In genomic region chr5:156556666-156557401, GRCh38 we compare ENCODE assay signal across 20 cellular contexts.
DNase-seq lines count a peak whose midpoint lies in the region; ATAC-seq and TF ChIP-seq lines count a peak whose summit lies in the region.
"Had no signal": no experiment of that assay in that cellular context is flagged by ENCODE, and none has a peak within 500 bp of the region (broad histone marks: within the 10 kb centered on the region; RNA-seq: fewer than 3 reads in every experiment).

No MANE protein-coding gene starts in this region.

- H3K4me1 ChIP-seq in colonic mucosa, result no peaks in the 10 kb centered on the region
- H3K4me1 ChIP-seq: BE2C had no signal

- TF ChIP-seq CTCF in WERI-Rb-1 (IDR thresholded peaks at IDR 0.05; ENCODE audit: low read depth, low read length), result no peak
- no peak for TF ChIP-seq CTCF in colonic mucosa (IDR thresholded peaks at IDR 0.05)

- intact Hi-C loops in colonic mucosa (cut with DNase I), result no loop called here

- no peaks in the 10 kb centered on the region for H3K9me3 ChIP-seq in WERI-Rb-1 (ENCODE audit: severe bottlenecking)
- no peaks in the 10 kb centered on the region for H3K9me3 ChIP-seq in colonic mucosa
- H3K9me3 ChIP-seq: BE2C had no signal

- H3K9ac ChIP-seq in colonic mucosa (ENCODE audit: low read depth in 2 of 2, low read length in 2 of 2), result no peak overlapping the region

- H3K4me3 ChIP-seq in WERI-Rb-1 (ENCODE audit: low read depth, low read length) (no peak overlapping the region), colonic mucosa (no peak overlapping the region)
- H3K4me3 ChIP-seq: PC-9 had no signal

- ATAC-seq in HG02642 (IDR thresholded peaks at IDR 0.05; ENCODE audit: poor library complexity, unreplicated experiment), result no peak

- H3K36me3 ChIP-seq in WERI-Rb-1 (no peaks in the 10 kb centered on the region), colonic mucosa (no peaks in the 10 kb centered on the region)
- H3K36me3 ChIP-seq: BE2C had no signal

- DNase-seq in Ammon's horn (ENCODE audit: low spot score) (peak; percentile 52), NCI-H1694 treated with DMSO at 0.1 percent for 48 hours (lab: John Stamatoyannopoulos, UW) (peak; percentile 46), WERI-Rb-1 (no peak), inferior parietal cortex (ENCODE audit: extremely low spot score) (peak; percentile 29), colonic mucosa (no peak), NCI-H1105 treated with DMSO at 0.1 percent for 48 hours (lab: John Stamatoyannopoulos, UW) (no peak), NCI-H1092 treated with DMSO at 0.1 percent for 48 hours (lab: John Stamatoyannopoulos, UW) (no peak)
- DNase-seq: BE2C; Calu3; CD4-positive, CD25-positive, alpha-beta regulatory T cell; DMS79; HFFc6; KG1; MV-4-11; NCI-H1417 treated with DMSO at 0.1 percent for 48 hours; NCI-H2029 treated with DMSO at 0.1 percent for 48 hours; PC-9; SIG-M5 had no signal

- H3K27me3 ChIP-seq in WERI-Rb-1 (ENCODE audit: insufficient read depth, low read depth, severe bottlenecking) (no peaks in the 10 kb centered on the region), colonic mucosa (no peaks in the 10 kb centered on the region)
- H3K27me3 ChIP-seq: BE2C had no signal

- H3K27ac ChIP-seq in WERI-Rb-1 (0 out of 2 replicates have a peak overlapping the region, but pooled peaks have one; percentile 20), colonic mucosa (no peak overlapping the region)
- H3K27ac ChIP-seq: PC-9, RWPE1 had no signal

Comparison
In these comparisons a context has a peak if more than half of its experiments do, and no peak if none do; other contexts are left out.
1. DNase-seq: peak in Ammon's horn (single experiment), NCI-H1694 treated with DMSO at 0.1 percent for 48 hours (single experiment) and inferior parietal cortex (single experiment); none in WERI-Rb-1 (single experiment), colonic mucosa (single experiment), NCI-H1105 treated with DMSO at 0.1 percent for 48 hours (single experiment) and NCI-H1092 treated with DMSO at 0.1 percent for 48 hours (single experiment).